2 cellular contexts compared by ENCODE assay signal in genomic region chr2:96531366-96531765, GRCh38.
TF ChIP-seq lines count a peak whose summit lies in the region.

No MANE protein-coding gene starts in this region.

TF ChIP-seq in A549, 52 proteins besides CTCF, POLR2A, EP300 and RAD21:
- TF ChIP-seq CHD4 (IDR thresholded peaks at IDR 0.05; ENCODE audit: borderline replicate concordance) (no peak), CEBPB (IDR thresholded peaks at IDR 0.05) (no peak), SMC3 (IDR thresholded peaks at IDR 0.05) (no peak), JUN (IDR thresholded peaks at IDR 0.05) (no peak), FOSL2 (IDR thresholded peaks at IDR 0.05) (no peak), FOSL2 (CRISPR knock-in tag; IDR thresholded peaks at IDR 0.05) (no peak), HOXA7 (CRISPR knock-in tag; IDR thresholded peaks at IDR 0.05) (no peak), ZFP36 (IDR thresholded peaks at IDR 0.05; ENCODE audit: borderline replicate concordance, partially characterized antibody) (no peak), JUNB (IDR thresholded peaks at IDR 0.05) (no peak), BCL3 (IDR thresholded peaks at IDR 0.05) (no peak), HOXB5 (CRISPR knock-in tag; IDR thresholded peaks at IDR 0.05) (no peak), NR3C1 (IDR thresholded peaks at IDR 0.05) (no peak), PBX3 (IDR thresholded peaks at IDR 0.05) (no peak)
TF ChIP-seq in A549: peak in this region for 0.

TF ChIP-seq in IMR-90, 13 proteins besides CTCF, POLR2A, EP300 and RAD21:
- TF ChIP-seq CHD1 (IDR thresholded peaks at IDR 0.05; ENCODE audit: low read depth, low read length) (no peak), USF2 (IDR thresholded peaks at IDR 0.05; ENCODE audit: low read depth, low read length) (no peak), SMC3 (IDR thresholded peaks at IDR 0.05; ENCODE audit: low read depth, low read length) (no peak), BHLHE40 (IDR thresholded peaks at IDR 0.05; ENCODE audit: low read depth, low read length) (no peak), MXI1 (IDR thresholded peaks at IDR 0.05; ENCODE audit: borderline replicate concordance, low read depth, low read length) (no peak), NFE2L2 (IDR thresholded peaks at IDR 0.05; ENCODE audit: low read depth, low read length) (no peak), FOS (IDR thresholded peaks at IDR 0.05; ENCODE audit: low read depth, low read length) (no peak)
